9 cellular contexts compared by ENCODE assay signal in genomic region chr17:67243284-67243683, GRCh38. TPM values are rescaled to one million over a fixed set of nuclear protein-coding genes. Genes with fewer than 3 reads are reported as not detected.
A peak's percentile ranks its signal among the peaks of the same experiment; 100 is the strongest.
DNase-seq lines count a peak whose midpoint lies in the region; ATAC-seq and TF ChIP-seq lines count a peak whose summit lies in the region.
"Had no signal": no experiment of that assay in that cellular context is flagged by ENCODE, and none has a peak within 500 bp of the region (broad histone marks: within the 10 kb centered on the region; RNA-seq: fewer than 3 reads in every experiment).

No MANE protein-coding gene starts in this region.

- ATAC-seq in mucosa of descending colon (no peak), GM21717 (IDR thresholded peaks at IDR 0.05; ENCODE audit: unreplicated experiment) (no peak)

- H3K9ac ChIP-seq in HUES64 (ENCODE audit: low read depth, low read length): no peak overlapping the region

- H3K9me3 Mint-ChIP-seq in CD14-positive monocyte: no peaks in the 10 kb centered on the region
- no peaks in the 10 kb centered on the region for H3K9me3 Mint-ChIP-seq in brain

- intact Hi-C loops in CD14-positive monocyte (cut with micrococcal nuclease) (loop anchor here in 1 of 2 donors (10.0 kb wide), 1 partner anchor 122 kb away; the partner anchor contains the start of gene PSMD12), mucosa of descending colon (cut with DNase I, micrococcal nuclease) (no loop called here)

- peak overlapping the region in 3 of 7 donors; percentile 48 to 85 (median 80) for H3K27ac Mint-ChIP-seq in CD14-positive monocyte
- peak overlapping the region; percentile 92 to 98 (median 95) for H3K27ac Mint-ChIP-seq in brain

- H3K27me3 Mint-ChIP-seq in CD14-positive monocyte (ENCODE audit: low read depth in 3 of 3) (no peaks in the 10 kb centered on the region), brain (peaks cover 3% of the 10 kb centered on the region)

- H3K4me3 ChIP-seq in HUES64 (ENCODE audit: low read length) (peak overlapping the region; percentile 98; the same call in 1 of the 2 replicates), muscle layer of duodenum (ENCODE audit: low read depth in 1 of 2, low read length in 2 of 2) (peak overlapping the region; percentile 68 to 98), mucosa of descending colon (no peak overlapping the region)

- no peaks in the 10 kb centered on the region for H3K9me3 ChIP-seq in HUES64 (ENCODE audit: insufficient read depth, low read depth, low read length)
- no peaks in the 10 kb centered on the region for H3K9me3 ChIP-seq in muscle layer of duodenum (ENCODE audit: control insufficient read depth in 1 of 2, low read length in 2 of 2)
- no peaks in the 10 kb centered on the region for H3K9me3 ChIP-seq in mucosa of descending colon

- TF ChIP-seq CTCF in CD14-positive monocyte (IDR thresholded peaks at IDR 0.05) (no peak), brain (conservative IDR thresholded peaks at IDR 0.05) (no peak), mucosa of descending colon (IDR thresholded peaks at IDR 0.05) (no peak)

- 92% methylated on average over 5 of the region's 5 CpGs for WGBS in HUES64

- peaks cover 57% of the 10 kb centered on the region for H3K4me1 Mint-ChIP-seq in CD14-positive monocyte
- peaks cover 59% of the 10 kb centered on the region for H3K4me1 Mint-ChIP-seq in brain

- H3K36me3 Mint-ChIP-seq in CD14-positive monocyte (peaks cover 30 to 37% of the 10 kb centered on the region in 2 donors), brain (peaks cover 26% of the 10 kb centered on the region)

- DNase-seq in CD14-positive monocyte (ENCODE audit: low spot score) (no peak), kidney tubule cell (ENCODE audit: low spot score) (no peak), mucosa of descending colon (no peak)
- no peak for DNase-seq in activated CD8-positive, alpha-beta memory T cell treated with anti-CD3 and anti-CD28 coated beads for 24 hours

- H3K27ac ChIP-seq in HUES64 (ENCODE audit: low read depth, low read length) (no peak overlapping the region), muscle layer of duodenum (ENCODE audit: low read length) (no peak overlapping the region)
- H3K27ac ChIP-seq: RWPE1 had no signal

- H3K4me3 Mint-ChIP-seq in CD14-positive monocyte (peak overlapping the region; percentile 9 to 91), brain (peak overlapping the region; percentile 92 to 96 (median 96))

- H3K27me3 ChIP-seq in HUES64 (ENCODE audit: insufficient read depth, low read length): no peaks in the 10 kb centered on the region
- no peaks in the 10 kb centered on the region for H3K27me3 ChIP-seq in muscle layer of duodenum (ENCODE audit: low read depth, low read length)

- H3K36me3 ChIP-seq in HUES64 (ENCODE audit: insufficient read depth, low read length) (peaks cover 38% of the 10 kb centered on the region), muscle layer of duodenum (ENCODE audit: control insufficient read depth in 1 of 2, insufficient read depth in 2 of 2, low read length in 2 of 2) (peaks cover 9 to 10% of the 10 kb centered on the region in 2 donors), mucosa of descending colon (ENCODE audit: low read depth) (no peaks in the 10 kb centered on the region)

- H3K4me1 ChIP-seq in HUES64 (ENCODE audit: insufficient read depth, low read length): peaks cover 7% of the 10 kb centered on the region; the same call in 1 of the 2 replicates
- H3K4me1 ChIP-seq in muscle layer of duodenum (ENCODE audit: control insufficient read depth in 1 of 2, insufficient read depth in 2 of 2, low read length in 2 of 2): peaks cover 10 to 44% of the 10 kb centered on the region in 2 donors
- peaks cover 13% of the 10 kb centered on the region for H3K4me1 ChIP-seq in mucosa of descending colon (ENCODE audit: low read depth)

RNA-seq across cellular contexts. Expression of gene HELZ, which starts 1.7 kb away (rescaled TPM):
- polyA plus RNA-seq in CD14-positive monocyte (10 to 100 TPM; 24.8 to 44.1 TPM), brain (ENCODE audit: insufficient read depth, low read depth, low replicate concordance) (8.2 TPM)
- 9.6 TPM for polyA plus RNA-seq in HUES64 (2013, experiment 1 of 2)
- polyA plus RNA-seq in HUES64 (2013, experiment 2 of 2): 10.3 TPM
- total RNA-seq in mucosa of descending colon: 10 to 100 TPM; 43.2 to 65.3 (median 43.3) TPM
